1 cellular context compared by ENCODE assay signal in the genomic region with DNA sequence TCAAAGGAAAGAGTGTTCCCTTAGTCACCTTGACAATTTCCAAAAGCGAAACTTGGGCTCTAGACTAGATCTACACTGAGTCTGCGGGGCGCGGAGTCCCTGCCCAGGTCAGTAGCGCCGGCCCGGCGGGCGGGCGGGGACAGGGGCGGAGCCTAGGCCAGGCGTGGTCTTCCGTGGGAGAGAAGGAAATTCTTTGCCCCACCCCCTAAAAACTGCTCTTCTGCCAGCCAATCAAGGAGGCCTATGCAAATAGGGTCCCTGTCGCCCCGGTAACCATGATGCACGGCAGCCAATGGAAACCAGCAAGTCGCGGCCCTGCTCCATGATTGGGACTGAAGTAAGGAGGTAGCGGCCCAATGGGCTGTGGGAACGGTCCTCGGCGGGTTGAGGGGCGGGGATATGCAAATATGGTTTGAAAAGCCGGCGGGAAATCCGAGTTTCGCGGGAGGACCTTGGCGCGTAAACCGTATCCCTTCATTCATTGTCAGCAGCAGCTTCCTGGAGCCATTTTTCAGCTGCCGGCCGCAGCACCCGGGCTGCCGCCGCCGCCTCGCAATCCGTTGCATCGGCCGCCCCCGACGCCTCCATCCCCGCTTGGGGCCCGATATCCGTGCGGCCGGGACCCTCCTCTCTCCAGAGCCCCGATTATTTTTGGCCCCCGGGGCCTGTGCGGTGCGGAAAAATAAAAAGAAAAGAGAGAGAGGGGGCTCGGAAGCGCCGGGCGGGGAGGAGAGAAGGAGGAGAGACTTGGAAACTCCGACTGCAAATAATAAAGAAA.
A peak's percentile ranks its signal among the peaks of the same experiment; 100 is the strongest.
TF ChIP-seq lines count a peak whose summit lies in the region.

A gene (plus strand): TSS at position 477 of the 778 bp plus-strand sequence. CDS start 354 bp downstream, outside the sequence.

TF ChIP-seq in HepG2, 621 proteins besides CTCF, POLR2A, EP300 and RAD21 (continued from another document and continues in another):
- TF ChIP-seq, protein P1, sequence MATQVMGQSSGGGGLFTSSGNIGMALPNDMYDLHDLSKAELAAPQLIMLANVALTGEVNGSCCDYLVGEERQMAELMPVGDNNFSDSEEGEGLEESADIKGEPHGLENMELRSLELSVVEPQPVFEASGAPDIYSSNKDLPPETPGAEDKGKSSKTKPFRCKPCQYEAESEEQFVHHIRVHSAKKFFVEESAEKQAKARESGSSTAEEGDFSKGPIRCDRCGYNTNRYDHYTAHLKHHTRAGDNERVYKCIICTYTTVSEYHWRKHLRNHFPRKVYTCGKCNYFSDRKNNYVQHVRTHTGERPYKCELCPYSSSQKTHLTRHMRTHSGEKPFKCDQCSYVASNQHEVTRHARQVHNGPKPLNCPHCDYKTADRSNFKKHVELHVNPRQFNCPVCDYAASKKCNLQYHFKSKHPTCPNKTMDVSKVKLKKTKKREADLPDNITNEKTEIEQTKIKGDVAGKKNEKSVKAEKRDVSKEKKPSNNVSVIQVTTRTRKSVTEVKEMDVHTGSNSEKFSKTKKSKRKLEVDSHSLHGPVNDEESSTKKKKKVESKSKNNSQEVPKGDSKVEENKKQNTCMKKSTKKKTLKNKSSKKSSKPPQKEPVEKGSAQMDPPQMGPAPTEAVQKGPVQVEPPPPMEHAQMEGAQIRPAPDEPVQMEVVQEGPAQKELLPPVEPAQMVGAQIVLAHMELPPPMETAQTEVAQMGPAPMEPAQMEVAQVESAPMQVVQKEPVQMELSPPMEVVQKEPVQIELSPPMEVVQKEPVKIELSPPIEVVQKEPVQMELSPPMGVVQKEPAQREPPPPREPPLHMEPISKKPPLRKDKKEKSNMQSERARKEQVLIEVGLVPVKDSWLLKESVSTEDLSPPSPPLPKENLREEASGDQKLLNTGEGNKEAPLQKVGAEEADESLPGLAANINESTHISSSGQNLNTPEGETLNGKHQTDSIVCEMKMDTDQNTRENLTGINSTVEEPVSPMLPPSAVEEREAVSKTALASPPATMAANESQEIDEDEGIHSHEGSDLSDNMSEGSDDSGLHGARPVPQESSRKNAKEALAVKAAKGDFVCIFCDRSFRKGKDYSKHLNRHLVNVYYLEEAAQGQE (IDR thresholded peaks at IDR 0.05; ENCODE audit: borderline replicate concordance in 1 of 2, low read depth in 1 of 2, low read length in 2 of 2), result peak in 1 of 2 experiments; percentile 76; a peak in 2 of 4 replicates
- TF ChIP-seq, protein P2, sequence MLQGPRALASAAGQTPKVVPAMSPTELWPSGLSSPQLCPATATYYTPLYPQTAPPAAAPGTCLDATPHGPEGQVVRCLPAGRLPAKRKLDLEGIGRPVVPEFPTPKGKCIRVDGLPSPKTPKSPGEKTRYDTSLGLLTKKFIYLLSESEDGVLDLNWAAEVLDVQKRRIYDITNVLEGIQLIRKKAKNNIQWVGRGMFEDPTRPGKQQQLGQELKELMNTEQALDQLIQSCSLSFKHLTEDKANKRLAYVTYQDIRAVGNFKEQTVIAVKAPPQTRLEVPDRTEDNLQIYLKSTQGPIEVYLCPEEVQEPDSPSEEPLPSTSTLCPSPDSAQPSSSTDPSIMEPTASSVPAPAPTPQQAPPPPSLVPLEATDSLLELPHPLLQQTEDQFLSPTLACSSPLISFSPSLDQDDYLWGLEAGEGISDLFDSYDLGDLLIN (CRISPR knock-in tag; IDR thresholded peaks at IDR 0.05; ENCODE audit: borderline replicate concordance), result peak; percentile 99; the same call in 1 of the 2 replicates
- peak; percentile 98 for TF ChIP-seq ZNF256 (CRISPR knock-in tag; conservative IDR thresholded peaks at IDR 0.05)
- no peak for TF ChIP-seq MZF1 (CRISPR knock-in tag; IDR thresholded peaks at IDR 0.05; ENCODE audit: borderline replicate concordance)
- TF ChIP-seq, protein P3, sequence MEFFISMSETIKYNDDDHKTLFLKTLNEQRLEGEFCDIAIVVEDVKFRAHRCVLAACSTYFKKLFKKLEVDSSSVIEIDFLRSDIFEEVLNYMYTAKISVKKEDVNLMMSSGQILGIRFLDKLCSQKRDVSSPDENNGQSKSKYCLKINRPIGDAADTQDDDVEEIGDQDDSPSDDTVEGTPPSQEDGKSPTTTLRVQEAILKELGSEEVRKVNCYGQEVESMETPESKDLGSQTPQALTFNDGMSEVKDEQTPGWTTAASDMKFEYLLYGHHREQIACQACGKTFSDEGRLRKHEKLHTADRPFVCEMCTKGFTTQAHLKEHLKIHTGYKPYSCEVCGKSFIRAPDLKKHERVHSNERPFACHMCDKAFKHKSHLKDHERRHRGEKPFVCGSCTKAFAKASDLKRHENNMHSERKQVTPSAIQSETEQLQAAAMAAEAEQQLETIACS (CRISPR knock-in tag; IDR thresholded peaks at IDR 0.05), result no peak
- peak; percentile 50; the same call in 1 of the 2 replicates for TF ChIP-seq ELF1 (CRISPR knock-in tag; IDR thresholded peaks at IDR 0.05)
- peak; percentile 51 for TF ChIP-seq AGO1 (IDR thresholded peaks at IDR 0.05; ENCODE audit: low read depth, low read length, poor library complexity, severe bottlenecking)
- TF ChIP-seq, protein P4, sequence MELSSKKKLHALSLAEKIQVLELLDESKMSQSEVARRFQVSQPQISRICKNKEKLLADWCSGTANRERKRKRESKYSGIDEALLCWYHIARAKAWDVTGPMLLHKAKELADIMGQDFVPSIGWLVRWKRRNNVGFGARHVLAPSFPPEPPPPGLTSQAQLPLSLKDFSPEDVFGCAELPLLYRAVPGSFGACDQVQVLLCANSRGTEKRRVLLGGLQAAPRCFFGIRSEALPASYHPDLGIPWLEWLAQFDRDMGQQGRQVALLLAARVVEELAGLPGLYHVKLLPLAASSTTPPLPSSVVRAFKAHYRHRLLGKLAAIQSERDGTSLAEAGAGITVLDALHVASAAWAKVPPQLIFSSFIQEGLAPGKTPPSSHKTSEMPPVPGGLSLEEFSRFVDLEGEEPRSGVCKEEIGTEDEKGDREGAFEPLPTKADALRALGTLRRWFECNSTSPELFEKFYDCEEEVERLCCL (CRISPR knock-in tag; IDR thresholded peaks at IDR 0.05; ENCODE audit: borderline replicate concordance), result no peak
- TF ChIP-seq, protein P5, sequence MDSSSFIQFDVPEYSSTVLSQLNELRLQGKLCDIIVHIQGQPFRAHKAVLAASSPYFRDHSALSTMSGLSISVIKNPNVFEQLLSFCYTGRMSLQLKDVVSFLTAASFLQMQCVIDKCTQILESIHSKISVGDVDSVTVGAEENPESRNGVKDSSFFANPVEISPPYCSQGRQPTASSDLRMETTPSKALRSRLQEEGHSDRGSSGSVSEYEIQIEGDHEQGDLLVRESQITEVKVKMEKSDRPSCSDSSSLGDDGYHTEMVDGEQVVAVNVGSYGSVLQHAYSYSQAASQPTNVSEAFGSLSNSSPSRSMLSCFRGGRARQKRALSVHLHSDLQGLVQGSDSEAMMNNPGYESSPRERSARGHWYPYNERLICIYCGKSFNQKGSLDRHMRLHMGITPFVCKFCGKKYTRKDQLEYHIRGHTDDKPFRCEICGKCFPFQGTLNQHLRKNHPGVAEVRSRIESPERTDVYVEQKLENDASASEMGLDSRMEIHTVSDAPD (CRISPR knock-in tag; IDR thresholded peaks at IDR 0.05), result peak; percentile 80; the same call in 1 of the 2 replicates
- peak; percentile 65 for TF ChIP-seq PITX1 (CRISPR knock-in tag; IDR thresholded peaks at IDR 0.05)
- TF ChIP-seq POLR2G (IDR thresholded peaks at IDR 0.05; ENCODE audit: low read depth, low read length), result peak; percentile 95
- TF ChIP-seq ZC3H4 (CRISPR knock-in tag; IDR thresholded peaks at IDR 0.05; ENCODE audit: borderline replicate concordance), result no peak
- TF ChIP-seq ZNF776 (CRISPR knock-in tag; IDR thresholded peaks at IDR 0.05), result peak; percentile 80; the same call in 1 of the 2 replicates
- TF ChIP-seq ZSCAN31 (CRISPR knock-in tag; IDR thresholded peaks at IDR 0.05; ENCODE audit: low read depth), result peak; percentile 88
- TF ChIP-seq, protein P6, sequence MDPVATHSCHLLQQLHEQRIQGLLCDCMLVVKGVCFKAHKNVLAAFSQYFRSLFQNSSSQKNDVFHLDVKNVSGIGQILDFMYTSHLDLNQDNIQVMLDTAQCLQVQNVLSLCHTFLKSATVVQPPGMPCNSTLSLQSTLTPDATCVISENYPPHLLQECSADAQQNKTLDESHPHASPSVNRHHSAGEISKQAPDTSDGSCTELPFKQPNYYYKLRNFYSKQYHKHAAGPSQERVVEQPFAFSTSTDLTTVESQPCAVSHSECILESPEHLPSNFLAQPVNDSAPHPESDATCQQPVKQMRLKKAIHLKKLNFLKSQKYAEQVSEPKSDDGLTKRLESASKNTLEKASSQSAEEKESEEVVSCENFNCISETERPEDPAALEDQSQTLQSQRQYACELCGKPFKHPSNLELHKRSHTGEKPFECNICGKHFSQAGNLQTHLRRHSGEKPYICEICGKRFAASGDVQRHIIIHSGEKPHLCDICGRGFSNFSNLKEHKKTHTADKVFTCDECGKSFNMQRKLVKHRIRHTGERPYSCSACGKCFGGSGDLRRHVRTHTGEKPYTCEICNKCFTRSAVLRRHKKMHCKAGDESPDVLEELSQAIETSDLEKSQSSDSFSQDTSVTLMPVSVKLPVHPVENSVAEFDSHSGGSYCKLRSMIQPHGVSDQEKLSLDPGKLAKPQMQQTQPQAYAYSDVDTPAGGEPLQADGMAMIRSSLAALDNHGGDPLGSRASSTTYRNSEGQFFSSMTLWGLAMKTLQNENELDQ (CRISPR knock-in tag; IDR thresholded peaks at IDR 0.05; ENCODE audit: borderline replicate concordance), result no peak
- TF ChIP-seq, protein P7, sequence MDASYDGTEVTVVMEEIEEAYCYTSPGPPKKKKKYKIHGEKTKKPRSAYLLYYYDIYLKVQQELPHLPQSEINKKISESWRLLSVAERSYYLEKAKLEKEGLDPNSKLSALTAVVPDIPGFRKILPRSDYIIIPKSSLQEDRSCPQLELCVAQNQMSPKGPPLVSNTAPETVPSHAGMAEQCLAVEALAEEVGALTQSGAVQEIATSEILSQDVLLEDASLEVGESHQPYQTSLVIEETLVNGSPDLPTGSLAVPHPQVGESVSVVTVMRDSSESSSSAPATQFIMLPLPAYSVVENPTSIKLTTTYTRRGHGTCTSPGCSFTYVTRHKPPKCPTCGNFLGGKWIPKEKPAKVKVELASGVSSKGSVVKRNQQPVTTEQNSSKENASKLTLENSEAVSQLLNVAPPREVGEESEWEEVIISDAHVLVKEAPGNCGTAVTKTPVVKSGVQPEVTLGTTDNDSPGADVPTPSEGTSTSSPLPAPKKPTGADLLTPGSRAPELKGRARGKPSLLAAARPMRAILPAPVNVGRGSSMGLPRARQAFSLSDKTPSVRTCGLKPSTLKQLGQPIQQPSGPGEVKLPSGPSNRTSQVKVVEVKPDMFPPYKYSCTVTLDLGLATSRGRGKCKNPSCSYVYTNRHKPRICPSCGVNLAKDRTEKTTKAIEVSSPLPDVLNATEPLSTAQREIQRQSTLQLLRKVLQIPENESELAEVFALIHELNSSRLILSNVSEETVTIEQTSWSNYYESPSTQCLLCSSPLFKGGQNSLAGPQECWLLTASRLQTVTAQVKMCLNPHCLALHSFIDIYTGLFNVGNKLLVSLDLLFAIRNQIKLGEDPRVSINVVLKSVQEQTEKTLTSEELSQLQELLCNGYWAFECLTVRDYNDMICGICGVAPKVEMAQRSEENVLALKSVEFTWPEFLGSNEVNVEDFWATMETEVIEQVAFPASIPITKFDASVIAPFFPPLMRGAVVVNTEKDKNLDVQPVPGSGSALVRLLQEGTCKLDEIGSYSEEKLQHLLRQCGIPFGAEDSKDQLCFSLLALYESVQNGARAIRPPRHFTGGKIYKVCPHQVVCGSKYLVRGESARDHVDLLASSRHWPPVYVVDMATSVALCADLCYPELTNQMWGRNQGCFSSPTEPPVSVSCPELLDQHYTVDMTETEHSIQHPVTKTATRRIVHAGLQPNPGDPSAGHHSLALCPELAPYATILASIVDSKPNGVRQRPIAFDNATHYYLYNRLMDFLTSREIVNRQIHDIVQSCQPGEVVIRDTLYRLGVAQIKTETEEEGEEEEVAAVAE (CRISPR knock-in tag; IDR thresholded peaks at IDR 0.05; ENCODE audit: borderline replicate concordance), result peak; percentile 97
- TF ChIP-seq ZNF282 (IDR thresholded peaks at IDR 0.05; ENCODE audit: partially characterized antibody), result no peak
- TF ChIP-seq ZFP36L1 (CRISPR knock-in tag; IDR thresholded peaks at IDR 0.05), result peak; percentile 97; the same call in 1 of the 2 replicates
- peak; percentile 37; the same call in 1 of the 2 replicates for TF ChIP-seq SOX5 (CRISPR knock-in tag; IDR thresholded peaks at IDR 0.05; ENCODE audit: borderline replicate concordance)
- TF ChIP-seq, protein P8, sequence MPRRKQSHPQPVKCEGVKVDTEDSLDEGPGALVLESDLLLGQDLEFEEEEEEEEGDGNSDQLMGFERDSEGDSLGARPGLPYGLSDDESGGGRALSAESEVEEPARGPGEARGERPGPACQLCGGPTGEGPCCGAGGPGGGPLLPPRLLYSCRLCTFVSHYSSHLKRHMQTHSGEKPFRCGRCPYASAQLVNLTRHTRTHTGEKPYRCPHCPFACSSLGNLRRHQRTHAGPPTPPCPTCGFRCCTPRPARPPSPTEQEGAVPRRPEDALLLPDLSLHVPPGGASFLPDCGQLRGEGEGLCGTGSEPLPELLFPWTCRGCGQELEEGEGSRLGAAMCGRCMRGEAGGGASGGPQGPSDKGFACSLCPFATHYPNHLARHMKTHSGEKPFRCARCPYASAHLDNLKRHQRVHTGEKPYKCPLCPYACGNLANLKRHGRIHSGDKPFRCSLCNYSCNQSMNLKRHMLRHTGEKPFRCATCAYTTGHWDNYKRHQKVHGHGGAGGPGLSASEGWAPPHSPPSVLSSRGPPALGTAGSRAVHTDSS (CRISPR knock-in tag; conservative IDR thresholded peaks at IDR 0.05), result no peak
- TF ChIP-seq GATAD1 (CRISPR knock-in tag; IDR thresholded peaks at IDR 0.05), result peak; percentile 36
- TF ChIP-seq PLRG1 (conservative IDR thresholded peaks at IDR 0.05), result no peak
- no peak for TF ChIP-seq SIX4 (CRISPR knock-in tag; IDR thresholded peaks at IDR 0.05)
- peak; percentile 59; the same call in 1 of the 2 replicates for TF ChIP-seq ZSCAN9 (CRISPR knock-in tag; IDR thresholded peaks at IDR 0.05; ENCODE audit: borderline replicate concordance)
- TF ChIP-seq, protein P9, sequence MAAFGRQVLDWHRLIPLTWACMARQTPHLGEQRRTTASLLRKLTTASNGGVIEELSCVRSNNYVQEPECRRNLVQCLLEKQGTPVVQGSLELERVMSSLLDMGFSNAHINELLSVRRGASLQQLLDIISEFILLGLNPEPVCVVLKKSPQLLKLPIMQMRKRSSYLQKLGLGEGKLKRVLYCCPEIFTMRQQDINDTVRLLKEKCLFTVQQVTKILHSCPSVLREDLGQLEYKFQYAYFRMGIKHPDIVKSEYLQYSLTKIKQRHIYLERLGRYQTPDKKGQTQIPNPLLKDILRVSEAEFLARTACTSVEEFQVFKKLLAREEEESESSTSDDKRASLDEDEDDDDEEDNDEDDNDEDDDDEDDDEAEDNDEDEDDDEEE (CRISPR knock-in tag; IDR thresholded peaks at IDR 0.05), result peak; percentile 64
- TF ChIP-seq IKZF1 (IDR thresholded peaks at IDR 0.05), result no peak
- peak; percentile 78 for TF ChIP-seq ZNF263 (CRISPR knock-in tag; IDR thresholded peaks at IDR 0.05)
- TF ChIP-seq HMGA1 (CRISPR knock-in tag; conservative IDR thresholded peaks at IDR 0.05), result no peak
- no peak for TF ChIP-seq ZNF713 (CRISPR knock-in tag; IDR thresholded peaks at IDR 0.05)
- 0 out of 2 replicates have a peak, but pooled peaks have one; percentile 31 for TF ChIP-seq PHF20 (CRISPR knock-in tag; IDR thresholded peaks at IDR 0.05)
- no peak for TF ChIP-seq NBN (conservative IDR thresholded peaks at IDR 0.05)
- TF ChIP-seq JDP2 (CRISPR knock-in tag; IDR thresholded peaks at IDR 0.05; ENCODE audit: borderline replicate concordance), result no peak
